In the genomic region with DNA sequence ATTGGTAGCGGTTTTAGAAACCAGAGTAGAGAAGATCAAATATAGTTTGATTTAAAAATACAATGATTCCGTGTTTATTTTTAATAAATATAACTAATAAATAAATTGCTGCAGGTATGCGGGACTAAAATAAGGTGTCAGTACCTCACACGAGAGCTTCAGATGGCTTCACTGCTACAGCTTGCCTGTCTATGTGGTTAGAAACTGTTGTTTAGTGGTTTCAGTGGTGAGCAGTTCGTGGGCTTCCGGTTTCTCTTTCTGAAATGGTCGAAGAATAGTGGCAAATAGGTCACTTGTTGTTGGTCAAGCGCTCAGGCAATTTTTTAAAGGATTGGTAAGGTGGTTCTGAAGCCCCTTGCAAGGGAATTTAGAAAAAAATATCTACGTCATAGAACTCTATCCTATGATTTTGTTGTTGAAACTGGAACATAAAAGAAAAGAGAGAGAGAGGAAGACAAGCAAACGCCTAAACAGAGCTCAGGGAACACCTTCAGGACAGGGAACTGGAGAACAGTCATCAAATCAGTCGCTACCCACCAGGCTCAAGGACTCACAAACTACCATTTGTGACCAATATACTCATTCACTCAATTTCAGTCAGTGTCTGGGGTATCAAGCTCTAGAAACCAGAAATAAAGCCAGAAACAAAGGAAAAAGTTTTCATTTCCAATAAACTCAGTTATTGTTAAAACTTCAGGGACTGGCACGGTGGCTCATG, we compare ENCODE assay signal across 7 cellular contexts. TPM values are rescaled to one million over a fixed set of nuclear protein-coding genes. Genes with fewer than 3 reads are reported as not detected.
DNase-seq lines count a peak whose midpoint lies in the region; ATAC-seq and TF ChIP-seq lines count a peak whose summit lies in the region.

No MANE protein-coding gene starts in this region.

- DNase-seq in NOMO-1 (lab: John Stamatoyannopoulos, UW; ENCODE audit: unreplicated experiment in 2 of 2) = peak; percentile 57 to 79
- DNase-seq in osteoblast (ENCODE audit: insufficient read length, low spot score, missing footprints) = no peak
- no peak for DNase-seq in NCI-H82 treated with DMSO at 0.1 percent for 48 hours (lab: John Stamatoyannopoulos, UW; ENCODE audit: unreplicated experiment)
- DNase-seq in WTC11 (ENCODE audit: low spot score) = no peak
- DNase-seq in ovary = no peak

- no peaks in the 10 kb centered on the region for H3K9me3 Mint-ChIP-seq in WTC11

- TF ChIP-seq CTCF in osteoblast (IDR thresholded peaks at IDR 0.05; ENCODE audit: extremely low read depth, low read depth, low read length) = no peak
- TF ChIP-seq CTCF in WTC11 (IDR thresholded peaks at IDR 0.05) = no peak
- TF ChIP-seq CTCF in ovary (IDR thresholded peaks at IDR 0.05) = no peak

- H3K36me3 ChIP-seq in osteoblast (ENCODE audit: insufficient read depth, low read length) (no peaks in the 10 kb centered on the region), ovary (no peaks in the 10 kb centered on the region)

- no peak overlapping the region for H3K4me3 Mint-ChIP-seq in WTC11

- no peak overlapping the region for H3K27ac Mint-ChIP-seq in WTC11

- H3K4me1 ChIP-seq in osteoblast (ENCODE audit: insufficient read depth, low read length) = peaks cover 5% of the 10 kb centered on the region
- H3K4me1 ChIP-seq in ovary (ENCODE audit: insufficient read depth) = no peaks in the 10 kb centered on the region

- CTCF ChIA-PET in WTC11 (lab: Charles Lee) = interaction anchor here (1.0 kb wide), 1 partner anchor 8 kb away, joined by 3 read pairs; no protein-coding TSS in a partner anchor

- no peaks in the 10 kb centered on the region for H3K36me3 Mint-ChIP-seq in WTC11

- H3K27ac ChIP-seq in osteoblast (ENCODE audit: low read depth, low read length) (no peak overlapping the region), ovary (no peak overlapping the region)

- 89 to 93% (median 93%) methylated on average over 12 of the region's 12 CpGs for WGBS in ovary, 3 donors

- H3K27me3 ChIP-seq in osteoblast (ENCODE audit: insufficient read depth, low read length) = no peaks in the 10 kb centered on the region
- H3K27me3 ChIP-seq in ovary = no peaks in the 10 kb centered on the region

- intact Hi-C loops in ovary (cut with DNase I) = no loop called here

- peak overlapping the region; percentile 57 for H3K4me3 ChIP-seq in osteoblast (ENCODE audit: insufficient read depth, low read length)
- H3K4me3 ChIP-seq in ovary = no peak overlapping the region

- no peak for TF ChIP-seq POLR2A in ovary (IDR thresholded peaks at IDR 0.05)

- H3K9me3 ChIP-seq in osteoblast (ENCODE audit: low read depth, low read length) (no peaks in the 10 kb centered on the region), ovary (no peaks in the 10 kb centered on the region)

- no peaks in the 10 kb centered on the region for H4K20me1 ChIP-seq in osteoblast (ENCODE audit: insufficient read depth, low read length)

- H2AFZ ChIP-seq in osteoblast (ENCODE audit: low read length) = peak overlapping the region; percentile 74

- peak overlapping the region; percentile 76 for H3K4me2 ChIP-seq in osteoblast (ENCODE audit: insufficient read depth, low read length)

- peak; percentile 94 for ATAC-seq in GM19035 (IDR thresholded peaks at IDR 0.05; ENCODE audit: unreplicated experiment)
- peak; percentile 83 for ATAC-seq in HG02840 (IDR thresholded peaks at IDR 0.05; ENCODE audit: low FRiP score, unreplicated experiment)
- ATAC-seq in WTC11 = no peak

- no peak for TF ChIP-seq EP300 in ovary (IDR thresholded peaks at IDR 0.05)

- POLR2A ChIA-PET in WTC11 (lab: Charles Lee) = no interaction called here

- no peaks in the 10 kb centered on the region for H3K79me2 ChIP-seq in osteoblast (ENCODE audit: insufficient read depth, low read length)

- H3K4me1 Mint-ChIP-seq in WTC11 = peaks cover 20% of the 10 kb centered on the region

- no peaks in the 10 kb centered on the region; the same call in 1 of the 2 replicates for H3K27me3 Mint-ChIP-seq in WTC11 (ENCODE audit: low read depth)

TF ChIP-seq in WTC11, 78 proteins besides CTCF, POLR2A, EP300 and RAD21 (continues in another document):
- TF ChIP-seq SMAD4 (CRISPR knock-in tag; IDR thresholded peaks at IDR 0.05) = no peak
- TF ChIP-seq E2F5 (CRISPR knock-in tag; IDR thresholded peaks at IDR 0.05) = no peak
- TF ChIP-seq ZNF671 (CRISPR knock-in tag; IDR thresholded peaks at IDR 0.05) = no peak
- TF ChIP-seq ERG (CRISPR knock-in tag; IDR thresholded peaks at IDR 0.05) = no peak
- TF ChIP-seq USF2 (CRISPR knock-in tag; IDR thresholded peaks at IDR 0.05) = no peak
- TF ChIP-seq GABPB1 (CRISPR knock-in tag; IDR thresholded peaks at IDR 0.05) = no peak
- TF ChIP-seq ZNF317 (CRISPR knock-in tag; IDR thresholded peaks at IDR 0.05; ENCODE audit: borderline replicate concordance, low read depth) = no peak
- no peak for TF ChIP-seq PREB (CRISPR knock-in tag; IDR thresholded peaks at IDR 0.05; ENCODE audit: borderline replicate concordance)
- TF ChIP-seq CBFB (CRISPR knock-in tag; IDR thresholded peaks at IDR 0.05; ENCODE audit: low read depth) = no peak
- no peak for TF ChIP-seq IRF1 (CRISPR knock-in tag; IDR thresholded peaks at IDR 0.05)
- TF ChIP-seq E2F4 (CRISPR knock-in tag; IDR thresholded peaks at IDR 0.05; ENCODE audit: borderline replicate concordance, low read depth) = no peak
- TF ChIP-seq, protein P1, sequence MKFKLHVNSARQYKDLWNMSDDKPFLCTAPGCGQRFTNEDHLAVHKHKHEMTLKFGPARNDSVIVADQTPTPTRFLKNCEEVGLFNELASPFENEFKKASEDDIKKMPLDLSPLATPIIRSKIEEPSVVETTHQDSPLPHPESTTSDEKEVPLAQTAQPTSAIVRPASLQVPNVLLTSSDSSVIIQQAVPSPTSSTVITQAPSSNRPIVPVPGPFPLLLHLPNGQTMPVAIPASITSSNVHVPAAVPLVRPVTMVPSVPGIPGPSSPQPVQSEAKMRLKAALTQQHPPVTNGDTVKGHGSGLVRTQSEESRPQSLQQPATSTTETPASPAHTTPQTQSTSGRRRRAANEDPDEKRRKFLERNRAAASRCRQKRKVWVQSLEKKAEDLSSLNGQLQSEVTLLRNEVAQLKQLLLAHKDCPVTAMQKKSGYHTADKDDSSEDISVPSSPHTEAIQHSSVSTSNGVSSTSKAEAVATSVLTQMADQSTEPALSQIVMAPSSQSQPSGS (CRISPR knock-in tag; IDR thresholded peaks at IDR 0.05; ENCODE audit: borderline replicate concordance, low read depth) = no peak
- no peak for TF ChIP-seq RORB (CRISPR knock-in tag; IDR thresholded peaks at IDR 0.05)
- no peak for TF ChIP-seq FOXJ3 (CRISPR knock-in tag; IDR thresholded peaks at IDR 0.05; ENCODE audit: borderline replicate concordance)

RNA-seq across cellular contexts. Expression of gene GABARAPL1, which starts 31.3 kb away (rescaled TPM):
- total RNA-seq in osteoblast = 64.2 and 65.9 TPM in 2 replicates
- 85.2 to 90.3 TPM (median 87.8 TPM) in 3 replicates for total RNA-seq in WTC11 (2021)
- 100 to 1,000 TPM in 2 of 7 donors, 10 to 100 TPM in 5; 53.1 to 139 (median 96.1) TPM for total RNA-seq in ovary
- 100 to 1,000 TPM in 1 of 2 donors, 10 to 100 TPM in 1; 58.7 to 186 TPM for polyA plus RNA-seq in ovary

Comparison
In these comparisons a context has a peak if more than half of its experiments do, and no peak if none do; other contexts are left out.
1. DNase-seq: peak in NOMO-1 (2 of 2); none in osteoblast (single experiment), NCI-H82 treated with DMSO at 0.1 percent for 48 hours (single experiment), WTC11 (single experiment) and ovary (0 of 5).